Comparison of ENCODE assay signal across 11 cellular contexts in genomic region chr6:30591008-30591407, GRCh38. TPM values are rescaled to one million over a fixed set of nuclear protein-coding genes. Genes with fewer than 3 reads are reported as not detected.
DNase-seq lines count a peak whose midpoint lies in the region; ATAC-seq and TF ChIP-seq lines count a peak whose summit lies in the region.
"Had no signal": no experiment of that assay in that cellular context is flagged by ENCODE, and none has a peak within 500 bp of the region (broad histone marks: within the 10 kb centered on the region; RNA-seq: fewer than 3 reads in every experiment).

No MANE protein-coding gene starts in this region.

- no peak for DNase-seq in activated T-cell treated with anti-CD3 and anti-CD28 coated beads, Interleukin-2, amount 50 U/mL, for 72 hours
- DNase-seq in activated T-cell treated with anti-CD3 and anti-CD28 coated beads for 4 hours (no peak), astrocyte of the spinal cord (ENCODE audit: low read depth, low spot score) (peak; percentile 40), kidney tubule cell (ENCODE audit: low spot score) (peak; percentile 9), type B pancreatic cell (ENCODE audit: extremely low spot score, unreplicated experiment) (no peak), hypothalamus (lab: John Stamatoyannopoulos, UW) (no peak), RKO (ENCODE audit: low spot score) (no peak)
- DNase-seq: MV-4-11, tibial artery had no signal

- H3K9me3 Mint-ChIP-seq in activated T-cell treated with anti-CD3 and anti-CD28 coated beads, Interleukin-2, amount 50 U/mL, for 72 hours, result no peaks in the 10 kb centered on the region
- no peaks in the 10 kb centered on the region for H3K9me3 Mint-ChIP-seq in type B pancreatic cell

- peaks cover 5% of the 10 kb centered on the region for H3K4me1 Mint-ChIP-seq in activated T-cell treated with anti-CD3 and anti-CD28 coated beads, Interleukin-2, amount 50 U/mL, for 72 hours (ENCODE audit: low read depth)
- H3K4me1 Mint-ChIP-seq in type B pancreatic cell (ENCODE audit: unreplicated experiment), result peaks cover 14% of the 10 kb centered on the region

- no peak overlapping the region for H3K4me3 ChIP-seq in astrocyte of the spinal cord (ENCODE audit: low read depth, low read length)
- H3K4me3 ChIP-seq: gastroesophageal sphincter, tibial artery had no signal

- no peak for TF ChIP-seq CTCF in astrocyte of the spinal cord (IDR thresholded peaks at IDR 0.05; ENCODE audit: low read depth, low read length)
- no peak for TF ChIP-seq CTCF in type B pancreatic cell (conservative IDR thresholded peaks at IDR 0.05)

- H3K27ac Mint-ChIP-seq in activated T-cell treated with anti-CD3 and anti-CD28 coated beads, Interleukin-2, amount 50 U/mL, for 72 hours, result peak overlapping the region; percentile 30
- peak overlapping the region; percentile 93 for H3K27ac Mint-ChIP-seq in type B pancreatic cell

- H3K27me3 Mint-ChIP-seq in activated T-cell treated with anti-CD3 and anti-CD28 coated beads, Interleukin-2, amount 50 U/mL, for 72 hours (ENCODE audit: low read depth), result no peaks in the 10 kb centered on the region
- no peaks in the 10 kb centered on the region for H3K27me3 Mint-ChIP-seq in type B pancreatic cell

- no peak overlapping the region for H3K4me3 Mint-ChIP-seq in activated T-cell treated with anti-CD3 and anti-CD28 coated beads, Interleukin-2, amount 50 U/mL, for 72 hours
- H3K4me3 Mint-ChIP-seq in type B pancreatic cell, result peak overlapping the region; percentile 57

- peaks cover 18 to 25% of the 10 kb centered on the region in 2 donors for H3K36me3 Mint-ChIP-seq in activated T-cell treated with anti-CD3 and anti-CD28 coated beads, Interleukin-2, amount 50 U/mL, for 72 hours (ENCODE audit: insufficient read depth in 2 of 2)
- peaks cover 38% of the 10 kb centered on the region for H3K36me3 Mint-ChIP-seq in type B pancreatic cell

- in situ Hi-C loops in astrocyte of the spinal cord (cut with HindIII; ENCODE audit: low sequenced_read_pairs), result no loop called here

- no peak for ATAC-seq in activated T-cell treated with anti-CD3 and anti-CD28 coated beads, Interleukin-2, amount 50 U/mL, for 72 hours (replicated peaks in 1 of 2)
- ATAC-seq in HG03565 (IDR thresholded peaks at IDR 0.05; ENCODE audit: unreplicated experiment), result no peak
- ATAC-seq: gastroesophageal sphincter had no signal

RNA-seq across cellular contexts. Expression of gene ABCF1, which starts 19.8 kb away (rescaled TPM):
- total RNA-seq in activated T-cell treated with anti-CD3 and anti-CD28 coated beads, Interleukin-2, amount 50 U/mL, for 72 hours, result 10 to 100 TPM; 64.6 to 68.1 TPM
- 64.2 and 69.2 TPM in 2 replicates for total RNA-seq in type B pancreatic cell (ENCODE audit: low replicate concordance)

RNA-seq across cellular contexts. Expression of gene PPP1R10, which starts 26.0 kb away (rescaled TPM):
- 100 to 1,000 TPM; 138 to 154 TPM for total RNA-seq in activated T-cell treated with anti-CD3 and anti-CD28 coated beads, Interleukin-2, amount 50 U/mL, for 72 hours
- total RNA-seq in type B pancreatic cell (ENCODE audit: low replicate concordance), result 84.3 and 116 TPM in 2 replicates

RNA-seq across cellular contexts. Expression of gene MRPS18B, which starts 26.6 kb away (rescaled TPM):
- 100 to 1,000 TPM; 109 to 132 TPM for total RNA-seq in activated T-cell treated with anti-CD3 and anti-CD28 coated beads, Interleukin-2, amount 50 U/mL, for 72 hours
- 39.8 and 45.3 TPM in 2 replicates for total RNA-seq in type B pancreatic cell (ENCODE audit: low replicate concordance)

RNA-seq across cellular contexts. Expression of gene PRR3, which starts 33.9 kb away (rescaled TPM):
- 10 to 100 TPM; 23.0 to 31.8 TPM for total RNA-seq in activated T-cell treated with anti-CD3 and anti-CD28 coated beads, Interleukin-2, amount 50 U/mL, for 72 hours
- total RNA-seq in type B pancreatic cell (ENCODE audit: low replicate concordance), result 10.7 and 32.5 TPM in 2 replicates

RNA-seq across cellular contexts. Expression of gene GNL1, which starts 34.7 kb away (rescaled TPM):
- total RNA-seq in activated T-cell treated with anti-CD3 and anti-CD28 coated beads, Interleukin-2, amount 50 U/mL, for 72 hours, result 100 to 1,000 TPM; 114 to 121 TPM
- total RNA-seq in type B pancreatic cell (ENCODE audit: low replicate concordance), result 59.3 and 67.1 TPM in 2 replicates

Comparison
In these comparisons a context has a peak if more than half of its experiments do, and no peak if none do; other contexts are left out.
1. DNase-seq: peak in astrocyte of the spinal cord (single experiment) and kidney tubule cell (single experiment); none in activated T-cell treated with anti-CD3 and anti-CD28 coated beads, Interleukin-2, amount 50 U/mL, for 72 hours (0 of 2), activated T-cell treated with anti-CD3 and anti-CD28 coated beads for 4 hours (single experiment), type B pancreatic cell (single experiment), hypothalamus (0 of 51) and RKO (single experiment).